1 cellular context compared by ENCODE assay signal in the genomic region with DNA sequence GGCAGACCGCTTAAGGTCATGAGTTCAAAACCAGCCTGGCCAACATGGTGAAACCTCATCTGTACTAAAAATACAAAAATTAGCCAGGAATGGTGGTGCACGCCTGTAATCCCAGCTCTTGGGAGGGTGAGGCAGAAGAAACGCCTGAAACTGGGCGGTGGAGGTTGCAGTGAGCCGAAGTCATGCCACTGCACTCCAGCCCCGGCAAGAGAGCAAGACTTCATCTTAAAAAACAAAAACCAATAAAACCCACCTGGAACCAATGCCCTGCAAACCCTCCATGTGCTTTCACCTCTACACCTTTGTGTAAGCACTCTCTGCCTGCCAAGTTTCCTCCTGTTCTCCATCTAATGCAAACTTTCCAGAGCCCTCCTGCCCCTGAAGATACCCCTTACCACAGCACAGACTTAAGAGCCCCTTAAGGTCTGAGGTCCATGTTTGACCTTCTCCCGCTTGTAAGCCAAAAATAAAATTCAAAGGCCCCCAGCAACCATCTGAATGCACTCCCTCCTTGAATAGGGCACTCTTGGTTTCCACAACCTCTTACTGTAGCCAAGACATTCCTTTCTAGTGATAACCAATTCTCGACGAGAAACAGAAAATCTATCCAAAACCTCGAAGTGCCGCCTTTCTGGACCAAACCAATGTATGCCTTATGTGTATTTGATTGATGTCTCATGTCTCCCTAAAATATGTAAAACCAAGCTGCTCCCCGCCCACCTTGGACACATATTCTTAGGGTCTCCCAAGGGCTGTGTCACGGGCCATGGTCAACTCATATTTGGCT.
TF ChIP-seq lines count a peak whose summit lies in the region.

No MANE protein-coding gene starts in this region.

TF ChIP-seq in K562, 482 proteins besides CTCF, POLR2A, EP300 and RAD21:
- TF ChIP-seq RBFOX2 (IDR thresholded peaks at IDR 0.05; ENCODE audit: low read depth, low read length), result peak; percentile 53; the same call in 1 of the 2 replicates
- TF ChIP-seq ZNF274 (IDR thresholded peaks at IDR 0.05; ENCODE audit: borderline replicate concordance, low read depth, low read length), result 0 out of 2 replicates have a peak, but pooled peaks have one; percentile 24
- TF ChIP-seq CBFB (CRISPR knock-in tag; IDR thresholded peaks at IDR 0.05), result 0 out of 2 replicates have a peak, but pooled peaks have one; percentile 8
- TF ChIP-seq NCOA1 (IDR thresholded peaks at IDR 0.05; ENCODE audit: low read depth), result no peak
- peak; percentile 51; the same call in 1 of the 2 replicates for TF ChIP-seq SUPT5H (IDR thresholded peaks at IDR 0.05)
- TF ChIP-seq POLR2H (tag; IDR thresholded peaks at IDR 0.05; ENCODE audit: low read depth), result 0 out of 2 replicates have a peak, but pooled peaks have one; percentile 22
- no peak for TF ChIP-seq ZBTB7A (IDR thresholded peaks at IDR 0.05; ENCODE audit: borderline replicate concordance, control insufficient read depth, low read depth, low read length)
TF ChIP-seq in K562: peak in this region for 5.
